In genomic region chr3:111301238-111301798, GRCh38 we compare ENCODE assay signal across 14 cellular contexts.
"Had no signal": no experiment of that assay in that cellular context is flagged by ENCODE, and none has a peak within 500 bp of the region (broad histone marks: within the 10 kb centered on the region; RNA-seq: fewer than 3 reads in every experiment).

No MANE protein-coding gene starts in this region.

- H3K27ac Mint-ChIP-seq: activated naive CD4-positive, alpha-beta T cell treated with anti-CD3 and anti-CD28 coated beads for 36 hours; activated T-helper 17 cell treated with anti-CD3 and anti-CD28 coated beads, Interleukin-2, amount 50 U/mL, for 72 hours had no signal

- ATAC-seq: activated T-helper 17 cell treated with anti-CD3 and anti-CD28 coated beads, Interleukin-2, amount 50 U/mL, for 72 hours; left ventricle myocardium superior; naive thymus-derived CD8-positive, alpha-beta T cell; right cardiac atrium; stimulated activated naive CD8-positive, alpha-beta T cell treated with anti-CD3 and anti-CD28 coated beads, Interleukin-15, amount 100 ng/mL, for 72 hours had no signal

- H3K27ac ChIP-seq: epithelial cell of prostate, skin epidermis, testis had no signal

- H3K9me3 Mint-ChIP-seq: activated naive CD4-positive, alpha-beta T cell treated with anti-CD3 and anti-CD28 coated beads for 36 hours; activated T-helper 17 cell treated with anti-CD3 and anti-CD28 coated beads, Interleukin-2, amount 50 U/mL, for 72 hours; naive thymus-derived CD8-positive, alpha-beta T cell; stimulated activated naive CD8-positive, alpha-beta T cell treated with anti-CD3 and anti-CD28 coated beads, Interleukin-15, amount 100 ng/mL, for 72 hours had no signal

- H3K9me3 ChIP-seq: testis had no signal

- H3K4me3 ChIP-seq: skin epidermis, testis had no signal

- H3K27me3 ChIP-seq: testis had no signal

- H3K4me1 Mint-ChIP-seq: activated T-helper 17 cell treated with anti-CD3 and anti-CD28 coated beads, Interleukin-2, amount 50 U/mL, for 72 hours had no signal

- H3K27me3 Mint-ChIP-seq: stimulated activated naive CD8-positive, alpha-beta T cell treated with anti-CD3 and anti-CD28 coated beads, Interleukin-15, amount 100 ng/mL, for 72 hours had no signal

- H3K36me3 Mint-ChIP-seq: naive thymus-derived CD8-positive, alpha-beta T cell had no signal

- DNase-seq: activated naive CD4-positive, alpha-beta T cell treated with anti-CD3 and anti-CD28 coated beads for 36 hours; dermis blood vessel endothelial cell; foreskin melanocyte; kidney glomerular epithelial cell; left ventricle myocardium superior; mesenchymal stem cell; naive thymus-derived CD8-positive, alpha-beta T cell; right cardiac atrium; stimulated activated CD4-positive, alpha-beta T cell treated with anti-CD3 and anti-CD28 coated beads, Interleukin-15, amount 100 ng/mL, for 24 hours; stimulated activated naive CD8-positive, alpha-beta T cell treated with anti-CD3 and anti-CD28 coated beads, Interleukin-15, amount 100 ng/mL, for 72 hours; testis had no signal

- H3K4me3 Mint-ChIP-seq: activated naive CD4-positive, alpha-beta T cell treated with anti-CD3 and anti-CD28 coated beads for 36 hours; activated T-helper 17 cell treated with anti-CD3 and anti-CD28 coated beads, Interleukin-2, amount 50 U/mL, for 72 hours; stimulated activated naive CD8-positive, alpha-beta T cell treated with anti-CD3 and anti-CD28 coated beads, Interleukin-15, amount 100 ng/mL, for 72 hours had no signal
